Comparison of ENCODE assay signal across 23 cellular contexts in the genomic region with DNA sequence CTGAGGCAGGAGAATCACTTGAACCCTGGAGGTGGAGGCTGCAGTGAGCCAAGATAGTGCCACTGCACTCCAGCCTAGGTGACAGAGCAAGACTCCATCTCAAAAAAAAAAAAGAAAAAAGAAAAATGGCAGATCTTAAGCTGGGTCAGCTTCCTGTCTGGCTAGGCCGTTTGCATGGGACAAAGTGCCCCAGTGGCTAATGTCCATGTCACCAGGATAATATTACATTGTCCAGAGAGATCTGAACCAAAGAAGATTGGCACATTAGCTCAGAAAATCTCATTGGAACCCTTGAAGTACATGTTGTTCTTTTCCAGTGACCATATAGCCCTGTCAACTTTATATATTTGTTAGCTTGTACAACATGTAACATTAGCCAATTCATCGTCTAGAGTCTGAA.
"Had no signal": no experiment of that assay in that cellular context is flagged by ENCODE, and none has a peak within 500 bp of the region (broad histone marks: within the 10 kb centered on the region; RNA-seq: fewer than 3 reads in every experiment).

No MANE protein-coding gene starts in this region.

- DNase-seq: colonic mucosa; cortex of kidney; dermis blood vessel endothelial cell; dorsolateral prefrontal cortex; effector CD4-positive, alpha-beta T cell; effector CD8-positive, alpha-beta T cell; effector memory CD4-positive, alpha-beta T cell; effector memory CD8-positive, alpha-beta T cell; endodermal cell; erythroblast; esophagus squamous epithelium; foreskin fibroblast; foreskin keratinocyte; foreskin melanocyte; glutamatergic neuron; head of caudate nucleus; heart left ventricle; heart right ventricle had no signal

- H3K4me3 ChIP-seq: colonic mucosa, coronary artery, dorsolateral prefrontal cortex, esophagus muscularis mucosa, esophagus squamous epithelium, gastroesophageal sphincter, heart left ventricle, heart right ventricle had no signal

- H3K36me3 ChIP-seq: colonic mucosa, esophagus squamous epithelium had no signal

- H3K27ac ChIP-seq: colonic mucosa, coronary artery, dorsolateral prefrontal cortex, epithelial cell of prostate, esophagus muscularis mucosa, esophagus squamous epithelium, foreskin keratinocyte, gastroesophageal sphincter, heart left ventricle, heart right ventricle had no signal

- ATAC-seq: effector memory CD8-positive, alpha-beta T cell; esophagus mucosa; foreskin keratinocyte; gastroesophageal sphincter; heart left ventricle; heart right ventricle had no signal

- H3K4me1 ChIP-seq: colonic mucosa, esophagus squamous epithelium, foreskin keratinocyte had no signal

- H3K27me3 ChIP-seq: colonic mucosa, dorsolateral prefrontal cortex, esophagus muscularis mucosa, gastroesophageal sphincter, heart left ventricle had no signal

- H3K9me3 ChIP-seq: colonic mucosa, esophagus muscularis mucosa, esophagus squamous epithelium had no signal
